In genomic region chr19:5563941-5564612, GRCh38 we compare ENCODE assay signal across 13 cellular contexts. TPM values are rescaled to one million over a fixed set of nuclear protein-coding genes. Genes with fewer than 3 reads are reported as not detected.
DNase-seq lines count a peak whose midpoint lies in the region; ATAC-seq and TF ChIP-seq lines count a peak whose summit lies in the region.
"Had no signal": no experiment of that assay in that cellular context is flagged by ENCODE, and none has a peak within 500 bp of the region (broad histone marks: within the 10 kb centered on the region; RNA-seq: fewer than 3 reads in every experiment).

No MANE protein-coding gene starts in this region.

- H3K36me3 ChIP-seq in Karpas-422 (ENCODE audit: insufficient read depth, low read length) (no peaks in the 10 kb centered on the region), mammary epithelial cell (ENCODE audit: insufficient read depth, low read length) (no peaks in the 10 kb centered on the region)

- DNase-seq in Daoy (ENCODE audit: low read depth): peak; percentile 65
- peak; percentile 39 for DNase-seq in Karpas-422
- peak; percentile 77 for DNase-seq in mammary epithelial cell
- DNase-seq in osteocyte (ENCODE audit: extremely low spot score, unreplicated experiment): no peak
- DNase-seq in NCI-H2029 treated with DMSO at 0.1 percent for 48 hours (lab: John Stamatoyannopoulos, UW): no peak
- no peak for DNase-seq in germinal center (ENCODE audit: low spot score)
- DNase-seq: activated CD4-positive, alpha-beta T cell treated with anti-CD3 and anti-CD28 coated beads, Interleukin-2, amount 10 ng/mL, durations not matched to agents 7 days and 5 days; DND-41; MV-4-11; right cardiac atrium; testis had no signal

- H3K27ac ChIP-seq in Karpas-422 (ENCODE audit: low read length): no peak overlapping the region
- no peak overlapping the region for H3K27ac ChIP-seq in mammary epithelial cell (ENCODE audit: insufficient read depth, low read depth, low read length)
- H3K27ac ChIP-seq: testis had no signal

- H3K9me3 Mint-ChIP-seq in osteocyte (ENCODE audit: unreplicated experiment): no peaks in the 10 kb centered on the region

- BruUV-seq in mammary epithelial cell (replicated peaks; lab: Mats Ljungman, UMichigan): no TSS peak

- no peak overlapping the region for H3K4me3 Mint-ChIP-seq in osteocyte (ENCODE audit: unreplicated experiment)
- H3K4me3 Mint-ChIP-seq: activated CD4-positive, alpha-beta T cell treated with anti-CD3 and anti-CD28 coated beads, Interleukin-2, amount 10 ng/mL, durations not matched to agents 7 days and 5 days had no signal

- no peak overlapping the region for H3K9ac ChIP-seq in Karpas-422 (ENCODE audit: low read length)
- H3K9ac ChIP-seq in mammary epithelial cell (ENCODE audit: insufficient read depth, low read length): peak overlapping the region; percentile 18

- H3K4me1 Mint-ChIP-seq in osteocyte (ENCODE audit: unreplicated experiment): peaks cover 20% of the 10 kb centered on the region
- H3K4me1 Mint-ChIP-seq: activated CD4-positive, alpha-beta T cell treated with anti-CD3 and anti-CD28 coated beads, Interleukin-2, amount 10 ng/mL, durations not matched to agents 7 days and 5 days had no signal

- intact Hi-C loops in mammary epithelial cell (cut with micrococcal nuclease): no loop called here

- H3K9me2 ChIP-seq in Karpas-422 (replicated peaks; ENCODE audit: insufficient read depth, low read length): no peaks in the 10 kb centered on the region

- H3K27me3 ChIP-seq in Karpas-422 (ENCODE audit: low read length) (no peaks in the 10 kb centered on the region), mammary epithelial cell (ENCODE audit: insufficient read depth, low read length) (peaks cover 5% of the 10 kb centered on the region)
- H3K27me3 ChIP-seq: testis had no signal

- dilution Hi-C loops in mammary epithelial cell (cut with HindIII; ENCODE audit: low sequenced_read_pairs): no loop called here

- CTCF ChIA-PET in mammary epithelial cell (lab: Charles Lee; ENCODE audit: low non-redundant PET): no interaction called here

- in situ Hi-C loops in mammary epithelial cell (cut with MboI; ENCODE audit: low sequenced_read_pairs in 2 of 2): no loop called here

- no peak overlapping the region for H2AFZ ChIP-seq in Karpas-422 (ENCODE audit: low read length)
- H2AFZ ChIP-seq in mammary epithelial cell (ENCODE audit: low read depth, low read length): peak overlapping the region; percentile 11

- TF ChIP-seq CTCF in mammary epithelial cell (conservative IDR thresholded peaks at IDR 0.05 in 1 of 2, IDR thresholded peaks at IDR 0.05 in 1 of 2; ENCODE audit: extremely low read depth in 1 of 2, insufficient read depth in 1 of 2, low read depth in 1 of 2, low read length in 2 of 2) (no peak), osteocyte (IDR thresholded peaks at IDR 0.05) (no peak)

- H3K36me3 Mint-ChIP-seq in osteocyte (ENCODE audit: unreplicated experiment): peaks cover 8% of the 10 kb centered on the region

- H3K27ac Mint-ChIP-seq in osteocyte (ENCODE audit: unreplicated experiment): peak overlapping the region; percentile 60
- H3K27ac Mint-ChIP-seq: activated CD4-positive, alpha-beta T cell treated with anti-CD3 and anti-CD28 coated beads, Interleukin-2, amount 10 ng/mL, durations not matched to agents 7 days and 5 days had no signal

- H3K4me3 ChIP-seq in Karpas-422 (ENCODE audit: low read length) (no peak overlapping the region), mammary epithelial cell (replicated peaks in 1 of 3; ENCODE audit: insufficient read depth in 1 of 3, low read depth in 2 of 3, low read length in 3 of 3) (no peak overlapping the region)
- H3K4me3 ChIP-seq: testis had no signal

- no peak for ATAC-seq in HG02642 (IDR thresholded peaks at IDR 0.05; ENCODE audit: poor library complexity, unreplicated experiment)
- ATAC-seq: right cardiac atrium had no signal

- H3K9me3 ChIP-seq in Karpas-422 (ENCODE audit: low read length) (peaks cover 6% of the 10 kb centered on the region), mammary epithelial cell (replicated peaks; ENCODE audit: insufficient read depth, low read length) (peaks cover 6% of the 10 kb centered on the region)
- H3K9me3 ChIP-seq: testis had no signal

- H4K20me1 ChIP-seq in Karpas-422 (ENCODE audit: insufficient read depth, low read depth, low read length) (no peaks in the 10 kb centered on the region), mammary epithelial cell (ENCODE audit: insufficient read depth, low read length) (no peaks in the 10 kb centered on the region)

- no peaks in the 10 kb centered on the region for H3K27me3 Mint-ChIP-seq in osteocyte (ENCODE audit: unreplicated experiment)

- H3K4me1 ChIP-seq in Karpas-422 (ENCODE audit: low read length) (no peaks in the 10 kb centered on the region), mammary epithelial cell (ENCODE audit: insufficient read depth, low read length) (peaks cover 4% of the 10 kb centered on the region)
- H3K4me1 ChIP-seq: testis had no signal

- H3K4me2 ChIP-seq in Karpas-422 (ENCODE audit: low read depth, low read length, poor library complexity, severe bottlenecking) (no peak overlapping the region), mammary epithelial cell (ENCODE audit: insufficient read depth, low read depth, low read length) (no peak overlapping the region)

- WGBS in mammary epithelial cell (ENCODE audit: low coverage, missing lambda C conversion rate): 18% methylated on average over 13 of the region's 14 CpGs

- H3K79me2 ChIP-seq in Karpas-422 (ENCODE audit: low read length): no peaks in the 10 kb centered on the region
- no peaks in the 10 kb centered on the region for H3K79me2 ChIP-seq in mammary epithelial cell (ENCODE audit: insufficient read depth, low read length)

RNA-seq across cellular contexts. Expression of gene TINCR, which starts 3.7 kb away (rescaled TPM):
- total RNA-seq in Daoy (2014; rRNA removed; shearing (Covaris generic)): 0.12 and 0.40 TPM in 2 replicates
- total RNA-seq in Karpas-422 (2014; rRNA removed; shearing (Covaris generic); ENCODE audit: low replicate concordance): 0.04 TPM in 1 of 2 replicates, not detected in the other
- 1 to 10 TPM; 4.5 to 9.9 TPM for total RNA-seq in mammary epithelial cell
- polyA plus RNA-seq in mammary epithelial cell: 4.1 TPM
- polyA minus RNA-seq in mammary epithelial cell: 2.9 TPM
- total RNA-seq in osteocyte: 13.5 and 16.4 TPM in 2 replicates
- total RNA-seq: epithelial cell of proximal tubule had no signal

RNA-seq across cellular contexts. Expression of gene SAFB2, which starts 58.5 kb away (rescaled TPM):
- total RNA-seq in Daoy (2014; rRNA removed; shearing (Covaris generic)): 29.7 and 32.4 TPM in 2 replicates
- total RNA-seq in Karpas-422 (2014; rRNA removed; shearing (Covaris generic); ENCODE audit: low replicate concordance): 40.3 and 52.7 TPM in 2 replicates
- total RNA-seq in mammary epithelial cell (10 to 100 TPM; 20.2 to 49.1 TPM), osteocyte (79.9 and 91.9 TPM in 2 replicates)
- polyA plus RNA-seq in mammary epithelial cell: 7.6 TPM
- polyA minus RNA-seq in mammary epithelial cell: 28.9 TPM

RNA-seq across cellular contexts. Expression of gene SAFB, which starts 58.8 kb away (rescaled TPM):
- total RNA-seq in Daoy (2014; rRNA removed; shearing (Covaris generic)): 47.0 and 57.0 TPM in 2 replicates
- 53.0 and 92.9 TPM in 2 replicates for total RNA-seq in Karpas-422 (2014; rRNA removed; shearing (Covaris generic); ENCODE audit: low replicate concordance)
- total RNA-seq in mammary epithelial cell (10 to 100 TPM; 26.0 to 88.5 TPM), osteocyte (88.2 and 97.1 TPM in 2 replicates)
- polyA plus RNA-seq in mammary epithelial cell: 30.9 TPM
- polyA minus RNA-seq in mammary epithelial cell: 42.5 TPM

Comparison
In these comparisons a context has a peak if more than half of its experiments do, and no peak if none do; other contexts are left out.
1. DNase-seq: peak in Daoy (single experiment), Karpas-422 (single experiment) and mammary epithelial cell (single experiment); none in osteocyte (single experiment), NCI-H2029 treated with DMSO at 0.1 percent for 48 hours (single experiment) and germinal center (single experiment).